ENCODE assay signal across 9 cellular contexts in genomic region chr10:24518981-24519597, GRCh38.
DNase-seq lines count a peak whose midpoint lies in the region; ATAC-seq and TF ChIP-seq lines count a peak whose summit lies in the region.
"Had no signal": no experiment of that assay in that cellular context is flagged by ENCODE, and none has a peak within 500 bp of the region (broad histone marks: within the 10 kb centered on the region; RNA-seq: fewer than 3 reads in every experiment).

No MANE protein-coding gene starts in this region.

- in situ Hi-C loops in mammary epithelial cell (cut with MboI; ENCODE audit: low sequenced_read_pairs in 2 of 2) = loop anchor here (10.0 to 25.0 kb wide), 4 partner anchors 144 to 532 kb away; partner anchors contain the start of gene KIAA1217 (in 1 of the 2)

- TF ChIP-seq CTCF in mammary epithelial cell (conservative IDR thresholded peaks at IDR 0.05 in 1 of 2, IDR thresholded peaks at IDR 0.05 in 1 of 2; ENCODE audit: extremely low read depth in 1 of 2, insufficient read depth in 1 of 2, low read depth in 1 of 2, low read length in 2 of 2) = peak; percentile 79 to 80

- no peaks in the 10 kb centered on the region for H4K20me1 ChIP-seq in mammary epithelial cell (ENCODE audit: insufficient read depth, low read length)

- ATAC-seq in SK-N-SH treated with all-trans-retinoic acid at 6 μM for 48 hours = peak; percentile 95
- no peak for ATAC-seq in HG03139 (IDR thresholded peaks at IDR 0.05; ENCODE audit: unreplicated experiment)

- H3K4me1 ChIP-seq in mammary epithelial cell (ENCODE audit: insufficient read depth, low read length) = peaks cover 3% of the 10 kb centered on the region
- H3K4me1 ChIP-seq: BLaER1 treated with 17β-estradiol and CSF1 and Interleukin-3, amounts not matched to agents 10 nM and 100 nM had no signal

- DNase-seq in DMS79 treated with DMSO at 0.1 percent for 48 hours (lab: John Stamatoyannopoulos, UW) (peak; percentile 28), DMS79 (lab: John Stamatoyannopoulos, UW) (no peak), HuH-7.5 (ENCODE audit: low spot score) (peak; percentile 62), mammary epithelial cell (peak; percentile 36), iris pigment epithelial cell (ENCODE audit: low read depth) (peak; percentile 53)
- peak; percentile 47 for DNase-seq in stimulated activated CD4-positive, alpha-beta T cell treated with anti-CD3 and anti-CD28 coated beads, Interleukin-2, amount 100 ng/mL, for 24 hours

- CTCF ChIA-PET in mammary epithelial cell (lab: Charles Lee; ENCODE audit: low non-redundant PET) = no interaction called here

- dilution Hi-C loops in mammary epithelial cell (cut with HindIII; ENCODE audit: low sequenced_read_pairs) = no loop called here

- no peaks in the 10 kb centered on the region for H3K9me3 ChIP-seq in mammary epithelial cell (replicated peaks; ENCODE audit: insufficient read depth, low read length)
- H3K9me3 ChIP-seq: BLaER1 treated with 17β-estradiol and CSF1 and Interleukin-3, amounts not matched to agents 10 nM and 100 nM had no signal

- no peaks in the 10 kb centered on the region for H3K27me3 ChIP-seq in mammary epithelial cell (ENCODE audit: insufficient read depth, low read length)
- H3K27me3 ChIP-seq: BLaER1 treated with 17β-estradiol and CSF1 and Interleukin-3, amounts not matched to agents 10 nM and 100 nM had no signal

- peak overlapping the region; percentile 63 for H2AFZ ChIP-seq in mammary epithelial cell (ENCODE audit: low read depth, low read length)

- H3K4me2 ChIP-seq in mammary epithelial cell (ENCODE audit: insufficient read depth, low read depth, low read length) = no peak overlapping the region
- H3K4me2 ChIP-seq: BLaER1 treated with 17β-estradiol and CSF1 and Interleukin-3, amounts not matched to agents 10 nM and 100 nM had no signal

- H3K4me3 ChIP-seq in mammary epithelial cell (replicated peaks in 1 of 3; ENCODE audit: insufficient read depth in 1 of 3, low read depth in 2 of 3, low read length in 3 of 3) = no peak overlapping the region
- H3K4me3 ChIP-seq: BLaER1 treated with 17β-estradiol and CSF1 and Interleukin-3, amounts not matched to agents 10 nM and 100 nM had no signal

- BruUV-seq in mammary epithelial cell (replicated peaks; lab: Mats Ljungman, UMichigan) = no TSS peak

- H3K79me2 ChIP-seq in mammary epithelial cell (ENCODE audit: insufficient read depth, low read length) = no peaks in the 10 kb centered on the region

- H3K27ac ChIP-seq in mammary epithelial cell (ENCODE audit: insufficient read depth, low read depth, low read length) = no peak overlapping the region
- H3K27ac ChIP-seq: BLaER1 treated with 17β-estradiol and CSF1 and Interleukin-3, amounts not matched to agents 10 nM and 100 nM had no signal

- 21% methylated on average over 14 of the region's 15 CpGs for WGBS in mammary epithelial cell (ENCODE audit: low coverage, missing lambda C conversion rate)

- H3K9ac ChIP-seq in mammary epithelial cell (ENCODE audit: insufficient read depth, low read length) = no peak overlapping the region
- H3K9ac ChIP-seq: BLaER1 treated with 17β-estradiol and CSF1 and Interleukin-3, amounts not matched to agents 10 nM and 100 nM had no signal

- intact Hi-C loops in mammary epithelial cell (cut with micrococcal nuclease) = loop anchor here (1.0 to 5.0 kb wide), 2 partner anchors 157 to 525 kb away; no protein-coding TSS in a partner anchor

- H3K36me3 ChIP-seq in mammary epithelial cell (ENCODE audit: insufficient read depth, low read length) = peaks cover 9% of the 10 kb centered on the region

TF ChIP-seq in SK-N-SH treated with all-trans-retinoic acid at 6 μM for 48 hours, 23 proteins besides CTCF, POLR2A, EP300 and RAD21 (continues in another document):
- TF ChIP-seq ZNF70 (CRISPR knock-in tag; IDR thresholded peaks at IDR 0.05) (no peak), ESRRG (CRISPR knock-in tag; IDR thresholded peaks at IDR 0.05) (no peak), ZC3H10 (CRISPR knock-in tag; IDR thresholded peaks at IDR 0.05) (no peak), TSHZ2 (CRISPR knock-in tag; IDR thresholded peaks at IDR 0.05) (no peak), ZNF8 (CRISPR knock-in tag; IDR thresholded peaks at IDR 0.05) (no peak), CREB5 (CRISPR knock-in tag; IDR thresholded peaks at IDR 0.05; ENCODE audit: low read depth) (no peak), RARB (CRISPR knock-in tag; IDR thresholded peaks at IDR 0.05) (no peak), ZFP3 (CRISPR knock-in tag; IDR thresholded peaks at IDR 0.05) (no peak), CSDC2 (CRISPR knock-in tag; IDR thresholded peaks at IDR 0.05) (no peak), TCF4 (CRISPR knock-in tag; IDR thresholded peaks at IDR 0.05; ENCODE audit: borderline replicate concordance) (no peak), PATZ1 (CRISPR knock-in tag; IDR thresholded peaks at IDR 0.05; ENCODE audit: borderline replicate concordance) (no peak), POU6F1 (CRISPR knock-in tag; IDR thresholded peaks at IDR 0.05; ENCODE audit: borderline replicate concordance, low read depth) (no peak), PPARA (CRISPR knock-in tag; IDR thresholded peaks at IDR 0.05; ENCODE audit: borderline replicate concordance) (no peak), ISL1 (CRISPR knock-in tag; IDR thresholded peaks at IDR 0.05) (no peak), TOX (CRISPR knock-in tag; IDR thresholded peaks at IDR 0.05; ENCODE audit: borderline replicate concordance) (no peak)
